Comparison of ENCODE assay signal across 1 cellular context in the genomic region with DNA sequence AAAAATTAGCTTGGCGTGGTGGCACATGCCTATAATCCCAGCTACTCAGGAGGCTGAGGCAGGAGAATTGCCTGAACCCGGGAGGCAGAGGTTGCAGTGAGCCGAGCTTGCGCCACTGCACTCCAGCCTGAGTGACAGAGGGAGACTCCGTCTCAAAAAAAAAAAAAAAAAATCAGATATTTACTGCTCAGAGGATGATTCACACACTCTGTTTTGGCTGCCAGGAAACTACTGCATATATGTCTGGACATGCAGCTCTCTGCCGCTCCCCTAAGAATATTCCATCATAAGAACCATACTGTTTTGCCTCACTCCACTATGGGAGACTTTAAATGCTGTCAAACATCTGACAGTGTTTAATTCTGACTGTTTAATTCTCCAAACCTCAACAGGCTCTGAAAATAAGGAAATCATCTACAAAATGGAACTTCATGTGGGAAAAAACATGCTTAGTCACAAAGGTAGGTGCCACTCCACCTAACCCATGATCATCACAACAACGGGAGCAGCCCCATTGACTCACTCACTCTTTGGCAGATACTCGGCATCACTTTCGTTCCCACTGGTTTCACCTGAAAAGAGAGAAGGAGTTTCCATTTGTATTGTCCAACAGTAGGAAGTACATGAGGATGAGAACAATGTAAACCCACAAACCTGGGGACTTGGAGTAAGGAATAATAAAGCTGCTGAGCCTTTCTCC.
TF ChIP-seq lines count a peak whose summit lies in the region.

No MANE protein-coding gene starts in this region.

TF ChIP-seq in SK-N-SH treated with all-trans-retinoic acid at 6 μM for 48 hours, 23 proteins besides CTCF, POLR2A, EP300 and RAD21 (continued from another document):
- TF ChIP-seq SNAI2 (CRISPR knock-in tag; IDR thresholded peaks at IDR 0.05), result no peak
- TF ChIP-seq, protein P1, sequence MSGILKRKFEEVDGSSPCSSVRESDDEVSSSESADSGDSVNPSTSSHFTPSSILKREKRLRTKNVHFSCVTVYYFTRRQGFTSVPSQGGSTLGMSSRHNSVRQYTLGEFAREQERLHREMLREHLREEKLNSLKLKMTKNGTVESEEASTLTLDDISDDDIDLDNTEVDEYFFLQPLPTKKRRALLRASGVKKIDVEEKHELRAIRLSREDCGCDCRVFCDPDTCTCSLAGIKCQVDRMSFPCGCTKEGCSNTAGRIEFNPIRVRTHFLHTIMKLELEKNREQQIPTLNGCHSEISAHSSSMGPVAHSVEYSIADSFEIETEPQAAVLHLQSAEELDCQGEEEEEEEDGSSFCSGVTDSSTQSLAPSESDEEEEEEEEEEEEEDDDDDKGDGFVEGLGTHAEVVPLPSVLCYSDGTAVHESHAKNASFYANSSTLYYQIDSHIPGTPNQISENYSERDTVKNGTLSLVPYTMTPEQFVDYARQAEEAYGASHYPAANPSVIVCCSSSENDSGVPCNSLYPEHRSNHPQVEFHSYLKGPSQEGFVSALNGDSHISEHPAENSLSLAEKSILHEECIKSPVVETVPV (CRISPR knock-in tag; IDR thresholded peaks at IDR 0.05), result no peak
- no peak for TF ChIP-seq GLIS3 (CRISPR knock-in tag; IDR thresholded peaks at IDR 0.05)
- no peak for TF ChIP-seq CSDC2 (CRISPR knock-in tag; IDR thresholded peaks at IDR 0.05)
- no peak for TF ChIP-seq TCF4 (CRISPR knock-in tag; IDR thresholded peaks at IDR 0.05; ENCODE audit: borderline replicate concordance)
- TF ChIP-seq ZNF70 (CRISPR knock-in tag; IDR thresholded peaks at IDR 0.05), result no peak
- TF ChIP-seq, protein P2, sequence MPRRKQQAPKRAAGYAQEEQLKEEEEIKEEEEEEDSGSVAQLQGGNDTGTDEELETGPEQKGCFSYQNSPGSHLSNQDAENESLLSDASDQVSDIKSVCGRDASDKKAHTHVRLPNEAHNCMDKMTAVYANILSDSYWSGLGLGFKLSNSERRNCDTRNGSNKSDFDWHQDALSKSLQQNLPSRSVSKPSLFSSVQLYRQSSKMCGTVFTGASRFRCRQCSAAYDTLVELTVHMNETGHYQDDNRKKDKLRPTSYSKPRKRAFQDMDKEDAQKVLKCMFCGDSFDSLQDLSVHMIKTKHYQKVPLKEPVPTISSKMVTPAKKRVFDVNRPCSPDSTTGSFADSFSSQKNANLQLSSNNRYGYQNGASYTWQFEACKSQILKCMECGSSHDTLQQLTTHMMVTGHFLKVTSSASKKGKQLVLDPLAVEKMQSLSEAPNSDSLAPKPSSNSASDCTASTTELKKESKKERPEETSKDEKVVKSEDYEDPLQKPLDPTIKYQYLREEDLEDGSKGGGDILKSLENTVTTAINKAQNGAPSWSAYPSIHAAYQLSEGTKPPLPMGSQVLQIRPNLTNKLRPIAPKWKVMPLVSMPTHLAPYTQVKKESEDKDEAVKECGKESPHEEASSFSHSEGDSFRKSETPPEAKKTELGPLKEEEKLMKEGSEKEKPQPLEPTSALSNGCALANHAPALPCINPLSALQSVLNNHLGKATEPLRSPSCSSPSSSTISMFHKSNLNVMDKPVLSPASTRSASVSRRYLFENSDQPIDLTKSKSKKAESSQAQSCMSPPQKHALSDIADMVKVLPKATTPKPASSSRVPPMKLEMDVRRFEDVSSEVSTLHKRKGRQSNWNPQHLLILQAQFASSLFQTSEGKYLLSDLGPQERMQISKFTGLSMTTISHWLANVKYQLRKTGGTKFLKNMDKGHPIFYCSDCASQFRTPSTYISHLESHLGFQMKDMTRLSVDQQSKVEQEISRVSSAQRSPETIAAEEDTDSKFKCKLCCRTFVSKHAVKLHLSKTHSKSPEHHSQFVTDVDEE (CRISPR knock-in tag; IDR thresholded peaks at IDR 0.05), result no peak
